33 cellular contexts compared by ENCODE assay signal in genomic region chr15:64816452-64816851, GRCh38. TPM values are rescaled to one million over a fixed set of nuclear protein-coding genes. Genes with fewer than 3 reads are reported as not detected.
"Had no signal": no experiment of that assay in that cellular context is flagged by ENCODE, and none has a peak within 500 bp of the region (broad histone marks: within the 10 kb centered on the region; RNA-seq: fewer than 3 reads in every experiment).

No MANE protein-coding gene starts in this region.

- H3K27me3 Mint-ChIP-seq: activated naive CD8-positive, alpha-beta T cell treated with anti-CD3 and anti-CD28 coated beads for 36 hours; brain; natural killer cell treated with Interleukin-12 subunit alpha and Interleukin-12 subunit beta and Interleukin-15 and Interleukin-18, amount 100 ng/mL, for 72 hours; stimulated activated naive B cell treated with anti-CD40 and anti-IgM and Interleukin-4, amounts not matched to agents 10 μg/mL and 1 μg/mL and 100 μg/mL, for 72 hours; T-cell had no signal

- H3K27ac Mint-ChIP-seq: activated naive CD4-positive, alpha-beta T cell treated with anti-CD3 and anti-CD28 coated beads for 36 hours; activated naive CD8-positive, alpha-beta T cell treated with anti-CD3 and anti-CD28 coated beads for 36 hours; activated T-helper 1 cell treated with anti-CD3 and anti-CD28 coated beads, Interleukin-12 subunit alpha, Interleukin-12 subunit beta, Interleukin-2, Interleukin-4 antibody, amounts not matched to agents 30 ng/mL and 10 ng/mL and 1 ng/mL, durations not matched to agents 14 hours and 24 hours and 36 hours; brain; stimulated activated naive B cell treated with anti-CD40 and anti-IgM and Interleukin-4, amounts not matched to agents 10 μg/mL and 1 μg/mL and 100 μg/mL, for 72 hours; T-cell had no signal

- H3K27me3 ChIP-seq: adrenal gland, cardiac muscle cell, colonic mucosa, heart left ventricle, stomach, thyroid gland, upper lobe of left lung had no signal

- H3K9me3 ChIP-seq: adrenal gland, colonic mucosa, heart left ventricle, mucosa of descending colon, psoas muscle, stomach, thyroid gland, upper lobe of left lung had no signal

- H3K4me3 ChIP-seq: adrenal gland, cardiac muscle cell, colonic mucosa, heart left ventricle, lung, mucosa of descending colon, psoas muscle, smooth muscle cell, stomach, thyroid gland, upper lobe of left lung had no signal

- H3K4me1 ChIP-seq: colonic mucosa, parathyroid adenoma, psoas muscle, thyroid gland, upper lobe of left lung had no signal

- H3K4me1 Mint-ChIP-seq: activated naive CD8-positive, alpha-beta T cell treated with anti-CD3 and anti-CD28 coated beads for 36 hours; T-cell had no signal

- H3K36me3 ChIP-seq: adrenal gland, cardiac muscle cell, colonic mucosa, heart left ventricle, thyroid gland, upper lobe of left lung had no signal

- H3K9me3 Mint-ChIP-seq: activated naive CD4-positive, alpha-beta T cell treated with anti-CD3 and anti-CD28 coated beads for 36 hours; activated naive CD8-positive, alpha-beta T cell treated with anti-CD3 and anti-CD28 coated beads for 36 hours; activated T-helper 1 cell treated with anti-CD3 and anti-CD28 coated beads, Interleukin-12 subunit alpha, Interleukin-12 subunit beta, Interleukin-2, Interleukin-4 antibody, amounts not matched to agents 30 ng/mL and 10 ng/mL and 1 ng/mL, durations not matched to agents 14 hours and 24 hours and 36 hours; brain; natural killer cell treated with Interleukin-12 subunit alpha and Interleukin-12 subunit beta and Interleukin-15 and Interleukin-18, amount 100 ng/mL, for 72 hours; stimulated activated naive B cell treated with anti-CD40 and anti-IgM and Interleukin-4, amounts not matched to agents 10 μg/mL and 1 μg/mL and 100 μg/mL, for 72 hours; T-cell had no signal

- ATAC-seq: heart left ventricle; mucosa of descending colon; natural killer cell treated with Interleukin-12 subunit alpha and Interleukin-12 subunit beta and Interleukin-15 and Interleukin-18, amount 100 ng/mL, for 72 hours; psoas muscle; stimulated activated naive B cell treated with anti-CD40 and anti-IgM and Interleukin-4, amounts not matched to agents 10 μg/mL and 1 μg/mL and 100 μg/mL, for 72 hours; T-cell had no signal

- H3K36me3 Mint-ChIP-seq: brain; natural killer cell treated with Interleukin-12 subunit alpha and Interleukin-12 subunit beta and Interleukin-15 and Interleukin-18, amount 100 ng/mL, for 72 hours; T-cell had no signal

- H3K27ac ChIP-seq: adrenal gland, cardiac muscle cell, colonic mucosa, heart left ventricle, parathyroid adenoma, psoas muscle, stomach, thyroid gland, upper lobe of left lung had no signal

- H3K4me3 Mint-ChIP-seq: activated naive CD4-positive, alpha-beta T cell treated with anti-CD3 and anti-CD28 coated beads for 36 hours; activated naive CD8-positive, alpha-beta T cell treated with anti-CD3 and anti-CD28 coated beads for 36 hours; activated T-helper 1 cell treated with anti-CD3 and anti-CD28 coated beads, Interleukin-12 subunit alpha, Interleukin-12 subunit beta, Interleukin-2, Interleukin-4 antibody, amounts not matched to agents 30 ng/mL and 10 ng/mL and 1 ng/mL, durations not matched to agents 14 hours and 24 hours and 36 hours; brain; natural killer cell treated with Interleukin-12 subunit alpha and Interleukin-12 subunit beta and Interleukin-15 and Interleukin-18, amount 100 ng/mL, for 72 hours; stimulated activated naive B cell treated with anti-CD40 and anti-IgM and Interleukin-4, amounts not matched to agents 10 μg/mL and 1 μg/mL and 100 μg/mL, for 72 hours; T-cell had no signal

- DNase-seq: activated CD4-positive, alpha-beta T cell treated with anti-CD3 and anti-CD28 coated beads for 4 hours; activated CD4-positive, alpha-beta T cell treated with anti-CD3 and anti-CD28 coated beads, Interleukin-2, amount 50 U/mL, for 48 hours; activated CD4-positive, CD25-positive, alpha-beta regulatory T cell; activated CD8-positive, alpha-beta memory T cell treated with anti-CD3 and anti-CD28 coated beads for 24 hours; activated effector memory CD4-positive, alpha-beta T cell treated with anti-CD3 and anti-CD28 coated beads, Interleukin-2, amount 50 U/mL, for 16 hours; activated naive CD4-positive, alpha-beta T cell treated with anti-CD3 and anti-CD28 coated beads for 36 hours; activated naive CD8-positive, alpha-beta T cell treated with anti-CD3 and anti-CD28 coated beads for 36 hours; adrenal gland; aorta; cerebellar nuclear complex; colonic mucosa; effector CD8-positive, alpha-beta T cell; heart left ventricle; mucosa of descending colon; psoas muscle; stimulated activated CD4-positive, alpha-beta T cell treated with anti-CD3 and anti-CD28 coated beads, Interleukin-15, amount 100 ng/mL, for 24 hours; stimulated activated CD4-positive, alpha-beta T cell treated with anti-CD3 and anti-CD28 coated beads, Interleukin-2, amount 100 ng/mL, for 24 hours; stimulated activated naive B cell treated with anti-CD40 and anti-IgM and Interleukin-4, amounts not matched to agents 10 μg/mL and 1 μg/mL and 100 μg/mL, for 72 hours; stomach; T-cell; thyroid gland; upper lobe of left lung had no signal

RNA-seq across cellular contexts. Expression of gene RBPMS2, which starts 41.1 kb away (rescaled TPM):
- total RNA-seq: activated naive CD4-positive, alpha-beta T cell treated with anti-CD3 and anti-CD28 coated beads for 36 hours; activated naive CD8-positive, alpha-beta T cell treated with anti-CD3 and anti-CD28 coated beads for 36 hours; fibroblast of lung; fibroblast of villous mesenchyme; myocyte; T-helper 2 cell treated with Interferon-gamma antibody and Interleukin-4, amounts not matched to agents 100 ng/mL and 5 ng/mL, for 36 hours had no signal
